Comparison of ENCODE assay signal across 14 cellular contexts in genomic region chr3:129756871-129757270, GRCh38.
DNase-seq lines count a peak whose midpoint lies in the region; ATAC-seq and TF ChIP-seq lines count a peak whose summit lies in the region.
"Had no signal": no experiment of that assay in that cellular context is flagged by ENCODE, and none has a peak within 500 bp of the region (broad histone marks: within the 10 kb centered on the region; RNA-seq: fewer than 3 reads in every experiment).

No MANE protein-coding gene starts in this region.

- intact Hi-C loops in left lung (cut with DNase I) (no loop called here), tibial artery (cut with DNase I; ENCODE audit: low total_unique reads) (no loop called here)
- intact Hi-C loops in naive thymus-derived CD4-positive, alpha-beta T cell (cut with micrococcal nuclease) = no loop called here

- ATAC-seq in left lung = peak; percentile 57
- ATAC-seq in naive thymus-derived CD4-positive, alpha-beta T cell = no peak

- H3K27ac Mint-ChIP-seq in naive thymus-derived CD4-positive, alpha-beta T cell = no peak overlapping the region

- H3K9me3 Mint-ChIP-seq in naive thymus-derived CD4-positive, alpha-beta T cell = peaks cover 3 to 28% (median 14%) of the 10 kb centered on the region in 11 donors

- H3K36me3 Mint-ChIP-seq in naive thymus-derived CD4-positive, alpha-beta T cell = peaks cover 8 to 46% (median 41%) of the 10 kb centered on the region in 5 donors

- no peak for TF ChIP-seq CTCF in AG04449 (IDR thresholded peaks at IDR 0.05; ENCODE audit: insufficient read depth, low read length, missing control alignments)
- no peak for TF ChIP-seq CTCF in cardiac fibroblast (IDR thresholded peaks at IDR 0.05; ENCODE audit: low read depth, low read length)
- no peak for TF ChIP-seq CTCF in left lung (IDR thresholded peaks at IDR 0.05)
- no peak for TF ChIP-seq CTCF in tibial artery (IDR thresholded peaks at IDR 0.05)

- H3K27me3 ChIP-seq in left lung = no peaks in the 10 kb centered on the region
- H3K27me3 ChIP-seq in tibial artery = no peaks in the 10 kb centered on the region
- no peaks in the 10 kb centered on the region for H3K27me3 ChIP-seq in SJCRH30
- no peaks in the 10 kb centered on the region for H3K27me3 ChIP-seq in naive thymus-derived CD4-positive, alpha-beta T cell (ENCODE audit: control insufficient read depth in 2 of 2, insufficient read depth in 2 of 2, low read length in 2 of 2)

- H3K4me3 ChIP-seq in AG04449 (ENCODE audit: low read depth, low read length) = no peak overlapping the region
- H3K4me3 ChIP-seq in cardiac fibroblast (replicated peaks in 1 of 2; ENCODE audit: low read depth in 2 of 2, low read length in 2 of 2) = no peak overlapping the region
- no peak overlapping the region for H3K4me3 ChIP-seq in left lung
- H3K4me3 ChIP-seq in tibial artery = no peak overlapping the region
- H3K4me3 ChIP-seq in SJCRH30 = no peak overlapping the region
- H3K4me3 ChIP-seq in naive thymus-derived CD4-positive, alpha-beta T cell (ENCODE audit: low read length) = no peak overlapping the region
- H3K4me3 ChIP-seq: lung, thoracic aorta had no signal

- peaks cover 0 to 7% (median 0%) of the 10 kb centered on the region in 7 donors for H3K4me1 Mint-ChIP-seq in naive thymus-derived CD4-positive, alpha-beta T cell

- H3K4me1 ChIP-seq in left lung (peaks cover 0 to 9% of the 10 kb centered on the region in 2 donors), tibial artery (peaks cover 0 to 7% (median 3%) of the 10 kb centered on the region in 4 donors), SJCRH30 (no peaks in the 10 kb centered on the region)
- no peaks in the 10 kb centered on the region for H3K4me1 ChIP-seq in naive thymus-derived CD4-positive, alpha-beta T cell (ENCODE audit: control insufficient read depth in 2 of 2, insufficient read depth in 2 of 2, low read length in 2 of 2)

- CTCF ChIA-PET in AG04449 (lab: Yijun Ruan, JAX) = no interaction called here
- CTCF ChIA-PET in naive thymus-derived CD4-positive, alpha-beta T cell (lab: Charles Lee) = no interaction called here

- peaks cover 0 to 15% of the 10 kb centered on the region in 2 donors for H3K9me3 ChIP-seq in left lung
- H3K9me3 ChIP-seq in tibial artery = no peaks in the 10 kb centered on the region
- H3K9me3 ChIP-seq in SJCRH30 (replicated peaks) = no peaks in the 10 kb centered on the region
- H3K9me3 ChIP-seq in naive thymus-derived CD4-positive, alpha-beta T cell (ENCODE audit: control insufficient read depth in 2 of 3, low read length in 3 of 3) = peaks cover 0 to 7% (median 0%) of the 10 kb centered on the region in 3 experiments

- DNase-seq in AG04449 (ENCODE audit: low read depth, low spot score) = peak; percentile 50
- DNase-seq in HCEC 1CT = peak; percentile 38
- peak; percentile 22 to 76 for DNase-seq in cardiac fibroblast (ENCODE audit: low read depth in 2 of 2)
- no peak for DNase-seq in left lung
- no peak for DNase-seq in tibial artery
- no peak for DNase-seq in SJCRH30
- DNase-seq in naive thymus-derived CD4-positive, alpha-beta T cell = no peak
- no peak for DNase-seq in NOMO-1 (lab: John Stamatoyannopoulos, UW; ENCODE audit: unreplicated experiment in 2 of 2)
- DNase-seq: activated naive CD4-positive, alpha-beta T cell; caudate nucleus; DMS53 had no signal

- POLR2A ChIA-PET in AG04449 (lab: Yijun Ruan, JAX) = no interaction called here
- POLR2A ChIA-PET in naive thymus-derived CD4-positive, alpha-beta T cell (lab: Charles Lee) = no interaction called here

- H3K27me3 Mint-ChIP-seq in naive thymus-derived CD4-positive, alpha-beta T cell = no peaks in the 10 kb centered on the region

- H3K4me3 Mint-ChIP-seq in naive thymus-derived CD4-positive, alpha-beta T cell = no peak overlapping the region

- H3K27ac ChIP-seq in left lung = peak overlapping the region in 1 of 2 donors; percentile 8
- no peak overlapping the region for H3K27ac ChIP-seq in tibial artery
- no peak overlapping the region for H3K27ac ChIP-seq in SJCRH30
- H3K27ac ChIP-seq in naive thymus-derived CD4-positive, alpha-beta T cell (ENCODE audit: low read depth, low read length) = no peak overlapping the region
- H3K27ac ChIP-seq: thoracic aorta, VCaP had no signal

- H3K36me3 ChIP-seq in left lung = no peaks in the 10 kb centered on the region
- no peaks in the 10 kb centered on the region for H3K36me3 ChIP-seq in tibial artery
- H3K36me3 ChIP-seq in SJCRH30 = no peaks in the 10 kb centered on the region; the same call in 1 of the 2 replicates
- H3K36me3 ChIP-seq in naive thymus-derived CD4-positive, alpha-beta T cell (ENCODE audit: control insufficient read depth in 2 of 3, insufficient read depth in 3 of 3, low read length in 3 of 3) = no peaks in the 10 kb centered on the region
- H3K36me3 ChIP-seq: thoracic aorta had no signal

Comparison
In these comparisons a context has a peak if more than half of its experiments do, and no peak if none do; other contexts are left out.
1. DNase-seq: peak in AG04449 (single experiment), HCEC 1CT (single experiment) and cardiac fibroblast (2 of 2); none in left lung (0 of 2), tibial artery (0 of 2), SJCRH30 (0 of 2), naive thymus-derived CD4-positive, alpha-beta T cell (0 of 9) and NOMO-1 (0 of 2).